Comparison of ENCODE assay signal across 27 cellular contexts in the genomic region with DNA sequence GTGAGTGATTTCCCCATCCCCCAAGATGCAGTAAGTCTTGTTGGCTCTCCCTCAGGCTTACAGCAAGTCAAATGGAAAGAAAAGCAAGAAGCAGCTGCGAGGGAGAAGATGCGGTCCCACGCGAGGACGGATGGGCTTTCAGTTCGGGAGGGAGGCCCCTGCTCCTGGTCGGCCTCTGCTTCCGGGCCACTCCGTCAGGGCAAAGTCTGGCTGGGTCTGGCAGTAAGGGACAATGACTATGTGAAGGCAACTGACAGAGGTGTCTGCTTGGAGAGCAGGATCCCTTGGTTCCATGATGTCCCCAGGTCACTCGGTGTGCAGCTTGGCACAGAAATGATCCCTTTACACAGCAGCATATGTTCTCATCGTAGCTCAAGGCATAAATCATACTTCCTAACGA.
"Had no signal": no experiment of that assay in that cellular context is flagged by ENCODE, and none has a peak within 500 bp of the region (broad histone marks: within the 10 kb centered on the region; RNA-seq: fewer than 3 reads in every experiment).

No MANE protein-coding gene starts in this region.

- H3K4me3 Mint-ChIP-seq: activated CD4-positive, alpha-beta T cell treated with anti-CD3 and anti-CD28 coated beads for 36 hours; activated CD4-positive, alpha-beta T cell treated with anti-CD3 and anti-CD28 coated beads, Interleukin-2, amount 10 ng/mL, durations not matched to agents 7 days and 5 days; activated CD8-positive, alpha-beta T cell treated with anti-CD3 and anti-CD28 coated beads for 36 hours; activated naive CD8-positive, alpha-beta T cell; activated T-cell treated with anti-CD3 and anti-CD28 coated beads, Interleukin-2, amount 50 U/mL, for 4 hours; activated T-helper 17 cell treated with anti-CD3 and anti-CD28 coated beads, Interleukin-2, amount 50 U/mL, for 72 hours; central memory CD8-positive, alpha-beta T cell; dendritic cell treated with granulocyte-macrophage colony-stimulating factor and Interleukin-4, amounts not matched to agents 40 ng/mL and 50 ng/mL, for 4 days had no signal

- H3K27me3 ChIP-seq: brain microvascular endothelial cell, dorsolateral prefrontal cortex had no signal

- DNase-seq: activated CD4-positive, alpha-beta T cell treated with anti-CD3 and anti-CD28 coated beads for 36 hours; activated CD4-positive, alpha-beta T cell treated with anti-CD3 and anti-CD28 coated beads, Interleukin-2, amount 10 ng/mL, durations not matched to agents 7 days and 5 days; activated CD4-positive, alpha-beta T cell treated with anti-CD3 and anti-CD28 coated beads, Interleukin-2, amount 50 U/mL, for 48 hours; activated CD4-positive, CD25-positive, alpha-beta regulatory T cell; activated CD4-positive, CD25-positive, alpha-beta regulatory T cell treated with anti-CD3 and anti-CD28 coated beads, Interleukin-2, amount 50 U/mL, for 72 hours; activated CD8-positive, alpha-beta memory T cell treated with anti-CD3 and anti-CD28 coated beads for 24 hours; activated CD8-positive, alpha-beta T cell treated with anti-CD3 and anti-CD28 coated beads for 36 hours; activated effector memory CD4-positive, alpha-beta T cell treated with Interleukin-2 at 50 U/mL for 16 hours; activated gamma-delta T cell treated with Interleukin-2 at 50 U/mL for 16 hours; activated naive CD4-positive, alpha-beta T cell treated with anti-CD3 and anti-CD28 coated beads, Interleukin-2, amount 50 U/mL, for 16 hours; activated naive CD4-positive, alpha-beta T cell treated with Interleukin-2 at 50 U/mL for 16 hours; activated T-cell treated with anti-CD3 and anti-CD28 coated beads, Interleukin-2, amount 50 U/mL, for 4 hours; amniotic stem cell; anterior cingulate cortex; brain microvascular endothelial cell; dorsolateral prefrontal cortex; effector memory CD4-positive, alpha-beta T cell; erythroblast; esophagus squamous epithelium; foreskin melanocyte; T-helper 2 cell had no signal

- ATAC-seq: activated CD4-positive, alpha-beta T cell treated with anti-CD3 and anti-CD28 coated beads for 36 hours; activated CD8-positive, alpha-beta T cell treated with anti-CD3 and anti-CD28 coated beads for 36 hours; activated T-cell treated with anti-CD3 and anti-CD28 coated beads, Interleukin-2, amount 50 U/mL, for 4 hours; activated T-helper 17 cell treated with anti-CD3 and anti-CD28 coated beads, Interleukin-2, amount 50 U/mL, for 72 hours had no signal

- H3K36me3 Mint-ChIP-seq: activated naive CD8-positive, alpha-beta T cell had no signal

- H3K4me3 ChIP-seq: coronary artery, dorsolateral prefrontal cortex, esophagus squamous epithelium, gastroesophageal sphincter had no signal

- H3K4me1 ChIP-seq: esophagus squamous epithelium, gastroesophageal sphincter had no signal

- H3K36me3 ChIP-seq: brain microvascular endothelial cell, esophagus squamous epithelium, gastroesophageal sphincter had no signal

- H3K4me1 Mint-ChIP-seq: activated CD4-positive, alpha-beta T cell treated with anti-CD3 and anti-CD28 coated beads for 36 hours; activated CD4-positive, alpha-beta T cell treated with anti-CD3 and anti-CD28 coated beads, Interleukin-2, amount 10 ng/mL, durations not matched to agents 7 days and 5 days; activated T-helper 17 cell treated with anti-CD3 and anti-CD28 coated beads, Interleukin-2, amount 50 U/mL, for 72 hours; central memory CD8-positive, alpha-beta T cell had no signal

- H3K27ac Mint-ChIP-seq: activated CD4-positive, alpha-beta T cell treated with anti-CD3 and anti-CD28 coated beads for 36 hours; activated CD4-positive, alpha-beta T cell treated with anti-CD3 and anti-CD28 coated beads, Interleukin-2, amount 10 ng/mL, durations not matched to agents 7 days and 5 days; activated CD8-positive, alpha-beta T cell treated with anti-CD3 and anti-CD28 coated beads for 36 hours; activated naive CD8-positive, alpha-beta T cell; activated T-helper 17 cell treated with anti-CD3 and anti-CD28 coated beads, Interleukin-2, amount 50 U/mL, for 72 hours; dendritic cell treated with granulocyte-macrophage colony-stimulating factor and Interleukin-4, amounts not matched to agents 40 ng/mL and 50 ng/mL, for 4 days had no signal

- H3K27me3 Mint-ChIP-seq: activated CD4-positive, alpha-beta T cell treated with anti-CD3 and anti-CD28 coated beads for 36 hours; activated CD8-positive, alpha-beta T cell treated with anti-CD3 and anti-CD28 coated beads for 36 hours; activated naive CD8-positive, alpha-beta T cell; dendritic cell treated with granulocyte-macrophage colony-stimulating factor and Interleukin-4, amounts not matched to agents 40 ng/mL and 50 ng/mL, for 4 days had no signal

- H3K9me3 ChIP-seq: esophagus squamous epithelium had no signal

- H3K27ac ChIP-seq: brain microvascular endothelial cell, coronary artery, dorsolateral prefrontal cortex, esophagus squamous epithelium, gastroesophageal sphincter had no signal

- H3K9me3 Mint-ChIP-seq: activated CD4-positive, alpha-beta T cell treated with anti-CD3 and anti-CD28 coated beads, Interleukin-2, amount 10 ng/mL, durations not matched to agents 7 days and 5 days; activated CD8-positive, alpha-beta T cell treated with anti-CD3 and anti-CD28 coated beads for 36 hours; activated T-cell treated with anti-CD3 and anti-CD28 coated beads, Interleukin-2, amount 50 U/mL, for 4 hours; activated T-helper 17 cell treated with anti-CD3 and anti-CD28 coated beads, Interleukin-2, amount 50 U/mL, for 72 hours; central memory CD8-positive, alpha-beta T cell had no signal
